ENCODE assay signal across 8 cellular contexts in genomic region chr16:89201467-89202377, GRCh38. TPM values are rescaled to one million over a fixed set of nuclear protein-coding genes. Genes with fewer than 3 reads are reported as not detected.
DNase-seq lines count a peak whose midpoint lies in the region; ATAC-seq and TF ChIP-seq lines count a peak whose summit lies in the region.

No MANE protein-coding gene starts in this region.

- peak overlapping the region; percentile 22 to 85 (median 70) for H3K4me3 Mint-ChIP-seq in naive B cell

- DNase-seq in GM19238 (ENCODE audit: insufficient read length, low spot score) (peak; percentile 89), NCI-H2227 treated with DMSO at 0.1 percent for 48 hours (lab: John Stamatoyannopoulos, UW) (peak; percentile 82), epithelial cell of esophagus (ENCODE audit: low read depth) (peak; percentile 87), naive B cell (peak; percentile 71), COR-L47 (lab: John Stamatoyannopoulos, UW) (no peak)
- peak; percentile 51 for DNase-seq in activated CD8-positive, alpha-beta memory T cell treated with anti-CD3 and anti-CD28 coated beads, Interleukin-2, amount 50 U/mL, for 24 hours (ENCODE audit: extremely low read depth)
- DNase-seq in stimulated activated CD8-positive, alpha-beta memory T cell treated with anti-CD3 and anti-CD28 coated beads, Interleukin-7, amount 100 ng/mL, for 48 hours (ENCODE audit: extremely low read depth in 1 of 2, low read depth in 1 of 2): peak; percentile 56 to 67

- H3K27ac Mint-ChIP-seq in naive B cell: peak overlapping the region in 2 of 6 donors; percentile 11 to 28

- TF ChIP-seq CTCF in epithelial cell of esophagus (IDR thresholded peaks at IDR 0.05; ENCODE audit: insufficient read depth, low read depth, low read length, missing control alignments): no peak

- H3K36me3 Mint-ChIP-seq in naive B cell: peaks cover 0 to 8% of the 10 kb centered on the region in 2 donors

- H3K4me3 ChIP-seq in epithelial cell of esophagus (ENCODE audit: low read length): no peak overlapping the region

- H3K9me3 Mint-ChIP-seq in naive B cell: peaks cover 0 to 12% (median 7%) of the 10 kb centered on the region in 7 donors

- peaks cover 21 to 75% (median 35%) of the 10 kb centered on the region in 3 donors for H3K27me3 Mint-ChIP-seq in naive B cell

- peak; percentile 83 to 85 for ATAC-seq in naive B cell (ENCODE audit: low read depth in 2 of 2)
- no peak for ATAC-seq in HG02763 (IDR thresholded peaks at IDR 0.05; ENCODE audit: unreplicated experiment)

- peaks cover 12 to 18% (median 14%) of the 10 kb centered on the region in 3 donors for H3K4me1 Mint-ChIP-seq in naive B cell

RNA-seq across cellular contexts. Expression of gene SLC22A31, which starts 1.4 kb away (rescaled TPM):
- polyA plus RNA-seq in naive B cell (ENCODE audit: low read depth in 6 of 6): not detected

RNA-seq across cellular contexts. Expression of gene ZNF778, which starts 15.8 kb away (rescaled TPM):
- polyA plus RNA-seq in naive B cell (ENCODE audit: low read depth in 6 of 6): 1 to 10 TPM; 1.5 to 7.1 (median 4.2) TPM

RNA-seq across cellular contexts. Expression of gene CDH15, which starts 30.2 kb away (rescaled TPM):
- polyA plus RNA-seq in naive B cell (ENCODE audit: low read depth in 6 of 6): not detected
